Comparison of ENCODE assay signal across 8 cellular contexts in the genomic region with DNA sequence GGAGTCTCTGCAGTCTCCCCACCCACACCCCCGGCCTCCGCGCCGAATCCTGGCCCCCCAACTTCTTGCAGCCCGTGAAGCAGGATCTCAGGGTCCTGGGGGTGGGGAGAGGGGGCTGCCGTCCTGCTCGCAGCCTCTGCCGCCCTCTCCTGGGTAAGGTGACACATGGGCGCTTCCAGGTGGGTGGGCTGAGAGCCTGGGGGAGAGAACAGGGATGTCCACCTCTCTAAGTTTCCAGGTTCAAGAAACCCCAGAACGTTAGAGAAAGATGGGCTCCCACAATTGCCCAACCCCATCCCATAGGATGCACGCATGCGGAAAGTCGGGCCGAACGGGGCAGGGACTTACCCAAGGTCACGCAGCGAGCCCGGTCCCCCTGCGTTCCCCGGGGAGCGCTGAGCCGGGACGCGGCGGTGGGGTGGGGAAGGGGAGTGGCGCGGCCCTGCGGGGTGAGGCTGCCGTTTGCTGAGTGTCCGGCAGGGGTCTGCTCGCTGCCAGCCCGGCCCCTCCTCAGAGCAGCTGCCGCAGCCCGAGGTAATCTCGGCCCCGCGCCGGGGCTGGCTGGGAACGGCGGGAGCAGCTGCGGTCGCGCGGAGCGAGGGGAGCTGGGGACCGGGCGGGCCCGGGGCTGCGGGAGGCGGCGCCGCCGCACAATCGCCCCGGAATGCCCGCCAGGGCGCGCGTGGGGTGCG. TPM values are rescaled to one million over a fixed set of nuclear protein-coding genes. Genes with fewer than 3 reads are reported as not detected.
DNase-seq lines count a peak whose midpoint lies in the region; ATAC-seq, FAIRE-seq and TF ChIP-seq lines count a peak whose summit lies in the region.

No MANE protein-coding gene starts in this region.

- H3K36me3 ChIP-seq in endocrine pancreas (ENCODE audit: control insufficient read depth, insufficient read depth, low read length), result no peaks in the 10 kb centered on the region

- peak; percentile 63 to 75 for TF ChIP-seq RAD21 in A549 (conservative IDR thresholded peaks at IDR 0.05 in 1 of 2, IDR thresholded peaks at IDR 0.05 in 1 of 2)

- no peak for FAIRE-seq in A549 (lab: Jason Lieb, UNC)

- H3K27me3 Mint-ChIP-seq in activated CD8-positive, alpha-beta T cell treated with anti-CD3 and anti-CD28 coated beads, Interleukin-2, amount 10 ng/mL, durations not matched to agents 7 days and 5 days (ENCODE audit: low read depth), result peaks cover 7% of the 10 kb centered on the region

- peak; percentile 76 to 77 for DNase-seq in A549 (ENCODE audit: low read depth in 1 of 2, low spot score in 1 of 2)
- DNase-seq in NCI-H69 (lab: John Stamatoyannopoulos, UW), result peak; percentile 86
- DNase-seq in activated CD8-positive, alpha-beta T cell treated with anti-CD3 and anti-CD28 coated beads, Interleukin-2, amount 10 ng/mL, durations not matched to agents 7 days and 5 days, result peak; percentile 68
- DNase-seq in stimulated activated naive CD8-positive, alpha-beta T cell treated with anti-CD3 and anti-CD28 coated beads, Interleukin-15, Interleukin-2, amounts not matched to agents 100 U/mL and 50 U/mL, for 24 hours, result peak; percentile 72

- H3K9me3 ChIP-seq in A549, result no peaks in the 10 kb centered on the region
- no peaks in the 10 kb centered on the region for H3K9me3 ChIP-seq in endocrine pancreas (ENCODE audit: control insufficient read depth, low read length)
- H3K9me3 ChIP-seq in mononuclear cell (ENCODE audit: low read depth, low read length), result no peaks in the 10 kb centered on the region

- H3K9ac ChIP-seq in endocrine pancreas (ENCODE audit: control insufficient read depth, insufficient read depth, low read length), result peak overlapping the region; percentile 51

- H3K27me3 ChIP-seq in endocrine pancreas (ENCODE audit: control insufficient read depth, insufficient read depth, low read length) (no peaks in the 10 kb centered on the region), mononuclear cell (ENCODE audit: insufficient read depth, low read length) (no peaks in the 10 kb centered on the region)

- 3% methylated on average over 31 of the region's 60 CpGs for WGBS in A549 (ENCODE audit: missing lambda C conversion rate)

- H3K4me1 ChIP-seq in A549 (peaks cover 17% of the 10 kb centered on the region; the same call in 2 of the 3 replicates), endocrine pancreas (ENCODE audit: control insufficient read depth, insufficient read depth, low read length) (no peaks in the 10 kb centered on the region), mononuclear cell (ENCODE audit: insufficient read depth, low read length) (peaks cover 29% of the 10 kb centered on the region)

- CTCF ChIA-PET in A549 (lab: Yijun Ruan, JAX), result interaction anchor here (0.7 to 3.9 kb wide), 27 partner anchors 12 to 135 kb away, joined by 3 to 22 read pairs (median 4); partner anchors contain the start of genes FAU, MRPL49, SPDYC and ZNHIT2
- CTCF ChIA-PET in activated CD8-positive, alpha-beta T cell treated with anti-CD3 and anti-CD28 coated beads, Interleukin-2, amount 10 ng/mL, durations not matched to agents 7 days and 5 days (lab: Charles Lee), result interaction anchor here (0.9 to 3.7 kb wide), 14 partner anchors 12 to 154 kb away, joined by 3 to 39 read pairs (median 4); partner anchors contain the start of genes FAU, MRPL49, POLA2 and SPDYC

- peak; percentile 52 for TF ChIP-seq CTCF in A549 (IDR thresholded peaks at IDR 0.05)

- peaks cover 6% of the 10 kb centered on the region for H3K36me3 Mint-ChIP-seq in activated CD8-positive, alpha-beta T cell treated with anti-CD3 and anti-CD28 coated beads, Interleukin-2, amount 10 ng/mL, durations not matched to agents 7 days and 5 days (ENCODE audit: low read depth)

- no peaks in the 10 kb centered on the region for H3K9me3 Mint-ChIP-seq in activated CD8-positive, alpha-beta T cell treated with anti-CD3 and anti-CD28 coated beads, Interleukin-2, amount 10 ng/mL, durations not matched to agents 7 days and 5 days (ENCODE audit: insufficient read depth)

- peaks cover 16% of the 10 kb centered on the region for H3K4me1 Mint-ChIP-seq in activated CD8-positive, alpha-beta T cell treated with anti-CD3 and anti-CD28 coated beads, Interleukin-2, amount 10 ng/mL, durations not matched to agents 7 days and 5 days (ENCODE audit: low read depth)

- POLR2A ChIA-PET in A549 (lab: Yijun Ruan, JAX), result interaction anchor here (0.6 to 3.5 kb wide), 6 partner anchors 10 to 81 kb away, joined by 3 to 28 read pairs (median 10); partner anchors contain the start of genes FAU, MRPL49, POLA2 and SYVN1
- POLR2A ChIA-PET in activated CD8-positive, alpha-beta T cell treated with anti-CD3 and anti-CD28 coated beads, Interleukin-2, amount 10 ng/mL, durations not matched to agents 7 days and 5 days (lab: Charles Lee), result interaction anchor here (0.6 to 1.9 kb wide), 9 partner anchors 11 to 316 kb away, joined by 3 to 6 read pairs (median 3); partner anchors contain the start of genes FAU, MRPL49, POLA2 and TM7SF2

- peak overlapping the region; percentile 97 for H3K4me2 ChIP-seq in A549

- ATAC-seq in A549, result peak; percentile 83 to 85
- peak; percentile 62 for ATAC-seq in GM18867 (IDR thresholded peaks at IDR 0.05; ENCODE audit: unreplicated experiment)
- ATAC-seq in HG03342 (IDR thresholded peaks at IDR 0.05; ENCODE audit: unreplicated experiment), result peak; percentile 65
- ATAC-seq in activated CD8-positive, alpha-beta T cell treated with anti-CD3 and anti-CD28 coated beads, Interleukin-2, amount 10 ng/mL, durations not matched to agents 7 days and 5 days, result peak; percentile 77
- peak; percentile 76 for ATAC-seq in stimulated activated naive CD8-positive, alpha-beta T cell treated with anti-CD3 and anti-CD28 coated beads, Interleukin-15, Interleukin-2, amounts not matched to agents 100 U/mL and 50 U/mL, for 24 hours

- no peak for TF ChIP-seq POLR2A in A549 (IDR thresholded peaks at IDR 0.05; ENCODE audit: low read length)

- peak overlapping the region; percentile 99 for H3K27ac ChIP-seq in A549

- peak overlapping the region; percentile 97 for H3K4me3 ChIP-seq in A549
- H3K4me3 ChIP-seq in endocrine pancreas (ENCODE audit: control insufficient read depth, insufficient read depth, low read length), result no peak overlapping the region
- H3K4me3 ChIP-seq in mononuclear cell (ENCODE audit: low read length), result peak overlapping the region; percentile 70

- peak overlapping the region; percentile 85 for H3K4me3 Mint-ChIP-seq in activated CD8-positive, alpha-beta T cell treated with anti-CD3 and anti-CD28 coated beads, Interleukin-2, amount 10 ng/mL, durations not matched to agents 7 days and 5 days

- H3K27ac Mint-ChIP-seq in activated CD8-positive, alpha-beta T cell treated with anti-CD3 and anti-CD28 coated beads, Interleukin-2, amount 10 ng/mL, durations not matched to agents 7 days and 5 days, result peak overlapping the region; percentile 83

- TF ChIP-seq EP300 in A549 (IDR thresholded peaks at IDR 0.05), result no peak

RNA-seq across cellular contexts. Expression of gene CAPN1, which starts 0.7 kb away (rescaled TPM):
- polyA plus RNA-seq in A549 (2011; rRNA removed), result 63.7 and 72.6 TPM in 2 replicates
- polyA plus RNA-seq in A549 (2012; cell fraction: cytosol; rRNA removed), result 91.1 and 125 TPM in 2 replicates
- polyA plus RNA-seq in A549 (2012; cell fraction: nucleus; rRNA removed), result 283 and 338 TPM in 2 replicates
- polyA plus RNA-seq in A549 (2017; fragmentation: RNase III; extraction: RNeasy Plus Mini Kit Qiagen cat#74134 plus additional on column Dnase treatment), result 87.9 to 98.6 TPM (median 93.1 TPM) in 3 replicates
- 102 and 132 TPM in 2 replicates for polyA minus RNA-seq in A549 (2011; rRNA and poly(A)+ RNA removed)
- total RNA-seq in activated CD8-positive, alpha-beta T cell treated with anti-CD3 and anti-CD28 coated beads, Interleukin-2, amount 10 ng/mL, durations not matched to agents 7 days and 5 days, result 100 to 1,000 TPM; 170 to 179 TPM
- total RNA-seq in mononuclear cell, result 76.2 TPM

RNA-seq across cellular contexts. Expression of gene SPDYC, which starts 11.0 kb away (rescaled TPM):
- not detected in 2 replicates for polyA plus RNA-seq in A549 (2011; rRNA removed)
- not detected in 2 replicates for polyA plus RNA-seq in A549 (2012; cell fraction: cytosol; rRNA removed)
- not detected in 2 replicates for polyA plus RNA-seq in A549 (2012; cell fraction: nucleus; rRNA removed)
- polyA plus RNA-seq in A549 (2017; fragmentation: RNase III; extraction: RNeasy Plus Mini Kit Qiagen cat#74134 plus additional on column Dnase treatment), result not detected in 3 replicates
- not detected in 2 replicates for polyA minus RNA-seq in A549 (2011; rRNA and poly(A)+ RNA removed)
- not detected for total RNA-seq in activated CD8-positive, alpha-beta T cell treated with anti-CD3 and anti-CD28 coated beads, Interleukin-2, amount 10 ng/mL, durations not matched to agents 7 days and 5 days
- total RNA-seq in mononuclear cell, result not detected

RNA-seq across cellular contexts. Expression of gene SYVN1, which starts 46.7 kb away (rescaled TPM):
- 21.4 and 50.4 TPM in 2 replicates for polyA plus RNA-seq in A549 (2011; rRNA removed)
- 37.4 and 48.6 TPM in 2 replicates for polyA plus RNA-seq in A549 (2012; cell fraction: cytosol; rRNA removed)
- 74.8 and 97.4 TPM in 2 replicates for polyA plus RNA-seq in A549 (2012; cell fraction: nucleus; rRNA removed)
- 22.4 to 26.9 TPM (median 25.1 TPM) in 3 replicates for polyA plus RNA-seq in A549 (2017; fragmentation: RNase III; extraction: RNeasy Plus Mini Kit Qiagen cat#74134 plus additional on column Dnase treatment)
- polyA minus RNA-seq in A549 (2011; rRNA and poly(A)+ RNA removed), result 56.9 and 72.9 TPM in 2 replicates
- total RNA-seq in activated CD8-positive, alpha-beta T cell treated with anti-CD3 and anti-CD28 coated beads, Interleukin-2, amount 10 ng/mL, durations not matched to agents 7 days and 5 days, result 10 to 100 TPM; 28.7 to 33.0 TPM
- total RNA-seq in mononuclear cell, result 23.6 TPM

RNA-seq across cellular contexts. Expression of gene MRPL49, which starts 58.9 kb away (rescaled TPM):
- 55.5 and 61.8 TPM in 2 replicates for polyA plus RNA-seq in A549 (2011; rRNA removed)
- 58.6 and 78.9 TPM in 2 replicates for polyA plus RNA-seq in A549 (2012; cell fraction: cytosol; rRNA removed)
- polyA plus RNA-seq in A549 (2012; cell fraction: nucleus; rRNA removed), result 49.9 and 81.5 TPM in 2 replicates
- 62.7 to 65.5 TPM (median 64.5 TPM) in 3 replicates for polyA plus RNA-seq in A549 (2017; fragmentation: RNase III; extraction: RNeasy Plus Mini Kit Qiagen cat#74134 plus additional on column Dnase treatment)
- 36.8 and 43.7 TPM in 2 replicates for polyA minus RNA-seq in A549 (2011; rRNA and poly(A)+ RNA removed)
- 10 to 100 TPM; 47.3 to 51.1 TPM for total RNA-seq in activated CD8-positive, alpha-beta T cell treated with anti-CD3 and anti-CD28 coated beads, Interleukin-2, amount 10 ng/mL, durations not matched to agents 7 days and 5 days
- total RNA-seq in mononuclear cell, result 40.7 TPM

RNA-seq across cellular contexts. Expression of gene FAU, which starts 59.1 kb away (rescaled TPM):
- polyA plus RNA-seq in A549 (2011; rRNA removed) (401 and 591 TPM in 2 replicates), A549 (2017; fragmentation: RNase III; extraction: RNeasy Plus Mini Kit Qiagen cat#74134 plus additional on column Dnase treatment) (866 to 893 TPM (median 878 TPM) in 3 replicates)
- 964 and 1,067 TPM in 2 replicates for polyA plus RNA-seq in A549 (2012; cell fraction: cytosol; rRNA removed)
- polyA plus RNA-seq in A549 (2012; cell fraction: nucleus; rRNA removed), result 604 and 874 TPM in 2 replicates
- polyA minus RNA-seq in A549 (2011; rRNA and poly(A)+ RNA removed), result 132 and 170 TPM in 2 replicates
- 1,000 to 10,000 TPM in 1 of 2 experiments, 100 to 1,000 TPM in 1; 986 to 1,038 TPM for total RNA-seq in activated CD8-positive, alpha-beta T cell treated with anti-CD3 and anti-CD28 coated beads, Interleukin-2, amount 10 ng/mL, durations not matched to agents 7 days and 5 days
- 338 TPM for total RNA-seq in mononuclear cell
